10 cellular contexts compared by ENCODE assay signal in the genomic region with DNA sequence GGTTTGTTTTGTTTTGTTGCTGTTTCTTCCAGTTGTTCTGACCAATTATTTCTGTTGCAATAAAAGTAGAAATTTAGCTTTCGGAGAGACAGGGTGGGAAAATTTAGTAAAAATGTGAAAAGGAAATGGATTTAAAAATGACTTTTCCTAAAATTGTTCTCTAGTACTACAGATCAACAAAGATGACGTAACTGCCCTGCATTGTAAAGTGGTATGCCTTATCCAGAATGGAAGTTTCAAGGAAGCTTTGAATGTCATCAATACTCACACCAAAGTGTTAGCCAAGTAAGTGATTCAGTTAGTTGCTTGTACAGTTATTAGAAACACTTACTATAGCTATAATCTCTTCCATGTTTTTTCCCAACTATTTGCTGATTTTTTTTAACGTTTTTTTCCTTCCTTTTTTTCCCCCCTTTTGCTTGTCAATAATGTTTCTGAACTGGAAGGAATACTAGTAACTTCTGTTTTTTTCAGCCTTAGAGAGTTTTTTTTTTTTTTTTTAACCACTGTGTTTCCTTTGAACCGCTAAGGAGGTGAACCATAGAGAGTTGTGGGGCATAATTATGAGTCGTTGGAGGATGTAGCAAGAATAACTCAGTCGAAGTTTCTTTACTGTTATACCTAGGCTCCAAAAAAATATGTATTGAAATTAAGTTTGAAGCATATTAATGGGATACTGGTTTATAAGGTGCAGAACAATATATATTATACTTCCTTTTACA. TPM values are rescaled to one million over a fixed set of nuclear protein-coding genes. Genes with fewer than 3 reads are reported as not detected.
A peak's percentile ranks its signal among the peaks of the same experiment; 100 is the strongest.
DNase-seq lines count a peak whose midpoint lies in the region; ATAC-seq and TF ChIP-seq lines count a peak whose summit lies in the region.
"Had no signal": no experiment of that assay in that cellular context is flagged by ENCODE, and none has a peak within 500 bp of the region (broad histone marks: within the 10 kb centered on the region; RNA-seq: fewer than 3 reads in every experiment).

No MANE protein-coding gene starts in this region.

- peak overlapping the region in 7 of 8 donors; percentile 4 to 92 (median 57) for H3K27ac Mint-ChIP-seq in CD8-positive, alpha-beta memory T cell
- H3K27ac Mint-ChIP-seq in activated CD8-positive, alpha-beta T cell treated with anti-CD3 and anti-CD28 coated beads, Interleukin-2, amount 10 ng/mL, durations not matched to agents 7 days and 5 days, result peak overlapping the region; percentile 78

- no peaks in the 10 kb centered on the region for H3K9me3 Mint-ChIP-seq in CD8-positive, alpha-beta memory T cell
- no peaks in the 10 kb centered on the region for H3K9me3 Mint-ChIP-seq in activated CD8-positive, alpha-beta T cell treated with anti-CD3 and anti-CD28 coated beads, Interleukin-2, amount 10 ng/mL, durations not matched to agents 7 days and 5 days (ENCODE audit: insufficient read depth)

- peaks cover 0 to 57% (median 6%) of the 10 kb centered on the region in 3 donors for H3K36me3 Mint-ChIP-seq in CD8-positive, alpha-beta memory T cell
- peaks cover 49% of the 10 kb centered on the region for H3K36me3 Mint-ChIP-seq in activated CD8-positive, alpha-beta T cell treated with anti-CD3 and anti-CD28 coated beads, Interleukin-2, amount 10 ng/mL, durations not matched to agents 7 days and 5 days (ENCODE audit: low read depth)

- no peak overlapping the region for H3K4ac ChIP-seq in IMR-90 (ENCODE audit: low read depth, low read length)

- H3K27me3 Mint-ChIP-seq in CD8-positive, alpha-beta memory T cell, result no peaks in the 10 kb centered on the region
- H3K27me3 Mint-ChIP-seq in activated CD8-positive, alpha-beta T cell treated with anti-CD3 and anti-CD28 coated beads, Interleukin-2, amount 10 ng/mL, durations not matched to agents 7 days and 5 days (ENCODE audit: low read depth), result no peaks in the 10 kb centered on the region

- H4K91ac ChIP-seq in IMR-90 (ENCODE audit: insufficient read depth, low read depth, low read length), result no peak overlapping the region

- H3K4me1 ChIP-seq in CD8-positive, alpha-beta memory T cell (ENCODE audit: insufficient read depth, low read length), result peaks cover 39% of the 10 kb centered on the region
- peaks cover 6% of the 10 kb centered on the region for H3K4me1 ChIP-seq in IMR-90 (ENCODE audit: control insufficient read depth, insufficient read depth, low read length)

- no TSS peak for BruUV-seq in IMR-90 (replicated peaks; lab: Mats Ljungman, UMichigan)

- no peak overlapping the region for H2AK5ac ChIP-seq in IMR-90 (ENCODE audit: low read depth, low read length)

- H3K79me1 ChIP-seq in IMR-90 (ENCODE audit: low read depth in 1 of 2, low read length in 2 of 2), result peaks cover 30 to 43% of the 10 kb centered on the region in 2 experiments

- H3K23ac ChIP-seq in IMR-90 (ENCODE audit: low read depth, low read length), result no peak overlapping the region

- no peak for TF ChIP-seq RAD21 in IMR-90 (IDR thresholded peaks at IDR 0.05; ENCODE audit: low read length)

- H2AK9ac ChIP-seq in IMR-90 (replicated peaks; ENCODE audit: low read depth, low read length, poor library complexity), result no peak overlapping the region

- no peaks in the 10 kb centered on the region for H3K27me3 ChIP-seq in CD8-positive, alpha-beta memory T cell (ENCODE audit: insufficient read depth, low read length, poor library complexity, severe bottlenecking)
- H3K27me3 ChIP-seq in IMR-90 (ENCODE audit: control insufficient read depth, insufficient read depth, low read length) (no peaks in the 10 kb centered on the region), brain microvascular endothelial cell (replicated peaks) (no peaks in the 10 kb centered on the region)
- H3K27me3 ChIP-seq: suprapubic skin had no signal

- dilution Hi-C loops in IMR-90 (cut with HindIII; ENCODE audit: low sequenced_read_pairs, unreplicated experiment), result no loop called here

- peaks cover 9% of the 10 kb centered on the region; the same call in 1 of the 2 replicates for H4K20me1 ChIP-seq in IMR-90 (ENCODE audit: insufficient read depth, low read length)

- POLR2A ChIA-PET in CD8-positive, alpha-beta memory T cell (lab: Charles Lee), result interaction anchor here (1.7 to 5.1 kb wide), 2 partner anchors 34 to 521 kb away, joined by 7 to 46 read pairs; a partner anchor contains a TSS
- POLR2A ChIA-PET in IMR-90 (lab: Charles Lee; ENCODE audit: unreplicated experiment), result interaction anchor here (0.6 kb wide), 1 partner anchor 21 kb away, joined by 3 read pairs; no protein-coding TSS in a partner anchor
- POLR2A ChIA-PET in activated CD8-positive, alpha-beta T cell treated with anti-CD3 and anti-CD28 coated beads, Interleukin-2, amount 10 ng/mL, durations not matched to agents 7 days and 5 days (lab: Charles Lee), result interaction anchor here (1.8 to 3.0 kb wide), 4 partner anchors 11 to 508 kb away, joined by 5 to 33 read pairs (median 9); a partner anchor contains a TSS

- peaks cover 6% of the 10 kb centered on the region; the same call in 1 of the 2 replicates for H3K9me1 ChIP-seq in IMR-90 (ENCODE audit: insufficient read depth, low read length)

- H3K9me3 ChIP-seq in CD8-positive, alpha-beta memory T cell (ENCODE audit: low read length), result no peaks in the 10 kb centered on the region
- H3K9me3 ChIP-seq in IMR-90 (ENCODE audit: control insufficient read depth, insufficient read depth, low read length), result no peaks in the 10 kb centered on the region
- H3K9me3 ChIP-seq: suprapubic skin had no signal

- no peak overlapping the region for H2BK5ac ChIP-seq in IMR-90 (ENCODE audit: low read depth, low read length, poor library complexity, severe bottlenecking)

- H4K8ac ChIP-seq in IMR-90 (ENCODE audit: low read depth in 2 of 2, low read length in 2 of 2), result no peak overlapping the region

- no peak overlapping the region for H3K9ac ChIP-seq in IMR-90 (ENCODE audit: low read depth, low read length)

- TF ChIP-seq CTCF in IMR-90 (conservative IDR thresholded peaks at IDR 0.05; ENCODE audit: low read depth, low read length) (no peak), foreskin fibroblast (IDR thresholded peaks at IDR 0.05; ENCODE audit: low read depth, low read length) (no peak), brain microvascular endothelial cell (IDR thresholded peaks at IDR 0.05; ENCODE audit: low read depth, low read length, missing control alignments) (no peak)

- WGBS in IMR-90 (ENCODE audit: extremely low coverage in 2 of 2, insufficient read length in 1 of 2), 2 experiments, result 100% methylated on average over 1 of the region's 6 CpGs; no CpG with 5 or more reads in 1 of the 2 experiments

- ATAC-seq in IMR-90 (ENCODE audit: low read depth), result no peak
- no peak for ATAC-seq in activated CD8-positive, alpha-beta T cell treated with anti-CD3 and anti-CD28 coated beads, Interleukin-2, amount 10 ng/mL, durations not matched to agents 7 days and 5 days
- ATAC-seq: left cardiac atrium had no signal

- no peak overlapping the region for H2BK15ac ChIP-seq in IMR-90 (ENCODE audit: low read depth, low read length)

- intact Hi-C loops in IMR-90 (cut with micrococcal nuclease), result no loop called here

- H3K56ac ChIP-seq in IMR-90 (ENCODE audit: extremely low read depth, insufficient read depth, low read length), result no peak overlapping the region

- H2AFZ ChIP-seq in IMR-90 (replicated peaks; ENCODE audit: low read length, poor library complexity), result no peak overlapping the region

- H3K14ac ChIP-seq in IMR-90 (replicated peaks; ENCODE audit: low read depth, low read length), result no peak overlapping the region

- no peak for TF ChIP-seq POLR2A in IMR-90 (IDR thresholded peaks at IDR 0.05; ENCODE audit: low read depth, low read length)

- no peak overlapping the region for H2BK120ac ChIP-seq in IMR-90 (ENCODE audit: low read depth, low read length)

- no peak overlapping the region for H3K18ac ChIP-seq in IMR-90 (ENCODE audit: low read depth, low read length)

- DNase-seq in CD8-positive, alpha-beta memory T cell, result no peak
- DNase-seq in IMR-90 (no peak), kidney tubule cell (ENCODE audit: low spot score) (peak; percentile 20), NCI-H524 treated with DMSO at 0.1 percent for 48 hours (lab: John Stamatoyannopoulos, UW) (no peak), pons (ENCODE audit: low spot score) (no peak), foreskin fibroblast (no peak), brain microvascular endothelial cell (no peak)
- DNase-seq in activated CD8-positive, alpha-beta T cell treated with anti-CD3 and anti-CD28 coated beads, Interleukin-2, amount 10 ng/mL, durations not matched to agents 7 days and 5 days, result no peak
- DNase-seq: left cardiac atrium had no signal

- in situ Hi-C loops in IMR-90 (cut with MboI; ENCODE audit: low sequenced_read_pairs) (no loop called here), brain microvascular endothelial cell (cut with HindIII; ENCODE audit: low pct_ligation_motif_present, low sequenced_read_pairs) (no loop called here)

- H2BK20ac ChIP-seq in IMR-90 (ENCODE audit: low read depth, low read length), result no peak overlapping the region

- peaks cover 46 to 59% (median 57%) of the 10 kb centered on the region in 3 donors for H3K4me1 Mint-ChIP-seq in CD8-positive, alpha-beta memory T cell
- H3K4me1 Mint-ChIP-seq in activated CD8-positive, alpha-beta T cell treated with anti-CD3 and anti-CD28 coated beads, Interleukin-2, amount 10 ng/mL, durations not matched to agents 7 days and 5 days (ENCODE audit: low read depth), result peaks cover 37% of the 10 kb centered on the region

- no peak overlapping the region for H3K4me2 ChIP-seq in IMR-90 (ENCODE audit: low read depth, low read length)

- H3K36me3 ChIP-seq in CD8-positive, alpha-beta memory T cell (ENCODE audit: insufficient read depth, low read length), result peaks cover 26% of the 10 kb centered on the region
- peaks cover 15% of the 10 kb centered on the region for H3K36me3 ChIP-seq in IMR-90 (ENCODE audit: control insufficient read depth, insufficient read depth, low read length)
- H3K36me3 ChIP-seq in brain microvascular endothelial cell (replicated peaks), result peaks cover 31% of the 10 kb centered on the region

- no peak overlapping the region for H4K5ac ChIP-seq in IMR-90 (ENCODE audit: low read depth, low read length)

- no peak overlapping the region for H3K27ac ChIP-seq in CD8-positive, alpha-beta memory T cell (ENCODE audit: low read depth, low read length)
- H3K27ac ChIP-seq in IMR-90 (ENCODE audit: insufficient read depth, low read length), result no peak overlapping the region
- no peak overlapping the region for H3K27ac ChIP-seq in brain microvascular endothelial cell
- H3K27ac ChIP-seq: suprapubic skin had no signal

- no peak overlapping the region for H3K4me3 ChIP-seq in CD8-positive, alpha-beta memory T cell (ENCODE audit: low read length)
- H3K4me3 ChIP-seq in IMR-90 (ENCODE audit: insufficient read depth, low read depth, low read length) (no peak overlapping the region), foreskin fibroblast (ENCODE audit: low read depth in 1 of 2, low read length in 2 of 2) (no peak overlapping the region), brain microvascular endothelial cell (ENCODE audit: low read depth, low read length) (no peak overlapping the region)

- CTCF ChIA-PET in CD8-positive, alpha-beta memory T cell (lab: Charles Lee), result interaction anchor here (0.9 to 2.4 kb wide), 4 partner anchors 9 to 330 kb away, joined by 3 to 11 read pairs (median 4); a partner anchor contains a TSS
- CTCF ChIA-PET in IMR-90 (lab: Yijun Ruan, JAX), result interaction anchor here (0.6 to 1.4 kb wide), 4 partner anchors 10 to 241 kb away, joined by 3 to 5 read pairs (median 4); no protein-coding TSS in a partner anchor
- CTCF ChIA-PET in activated CD8-positive, alpha-beta T cell treated with anti-CD3 and anti-CD28 coated beads, Interleukin-2, amount 10 ng/mL, durations not matched to agents 7 days and 5 days (lab: Charles Lee), result interaction anchor here (0.8 to 2.0 kb wide), 5 partner anchors 11 to 368 kb away, joined by 3 to 7 read pairs (median 4); a partner anchor contains a TSS

- peak overlapping the region; percentile 9 to 100 (median 60) for H3K4me3 Mint-ChIP-seq in CD8-positive, alpha-beta memory T cell
- H3K4me3 Mint-ChIP-seq in activated CD8-positive, alpha-beta T cell treated with anti-CD3 and anti-CD28 coated beads, Interleukin-2, amount 10 ng/mL, durations not matched to agents 7 days and 5 days, result peak overlapping the region; percentile 100

RNA-seq across cellular contexts. Expression of a gene that starts 2.2 kb away (rescaled TPM):
- total RNA-seq in CD8-positive, alpha-beta memory T cell, result 100 to 1,000 TPM; 190 to 197 TPM
- 175 TPM for polyA plus RNA-seq in CD8-positive, alpha-beta memory T cell
- 123 and 197 TPM in 2 replicates for total RNA-seq in IMR-90 (2012; rRNA removed)
- polyA plus RNA-seq in IMR-90 (2012; rRNA removed), result 72.7 and 73.8 TPM in 2 replicates
- polyA plus RNA-seq in IMR-90 (2012; cell fraction: cytosol; rRNA removed), result 16.4 and 27.1 TPM in 2 replicates
- 18.5 and 94.6 TPM in 2 replicates for polyA plus RNA-seq in IMR-90 (2012; cell fraction: nucleus; rRNA removed; ENCODE audit: low replicate concordance)
- 100 to 1,000 TPM; 131 to 132 TPM for total RNA-seq in activated CD8-positive, alpha-beta T cell treated with anti-CD3 and anti-CD28 coated beads, Interleukin-2, amount 10 ng/mL, durations not matched to agents 7 days and 5 days

RNA-seq across cellular contexts. Expression of a gene that starts 33.6 kb away (rescaled TPM):
- total RNA-seq in CD8-positive, alpha-beta memory T cell, result 100 to 1,000 TPM; 325 to 337 TPM
- polyA plus RNA-seq in CD8-positive, alpha-beta memory T cell, result 31.3 TPM
- total RNA-seq in IMR-90 (2012; rRNA removed), result 47.9 and 76.9 TPM in 2 replicates
- 86.6 and 109 TPM in 2 replicates for polyA plus RNA-seq in IMR-90 (2012; rRNA removed)
- polyA plus RNA-seq in IMR-90 (2012; cell fraction: cytosol; rRNA removed), result 26.9 and 56.3 TPM in 2 replicates
- 16.8 and 74.7 TPM in 2 replicates for polyA plus RNA-seq in IMR-90 (2012; cell fraction: nucleus; rRNA removed; ENCODE audit: low replicate concordance)
- 100 to 1,000 TPM; 180 to 188 TPM for total RNA-seq in activated CD8-positive, alpha-beta T cell treated with anti-CD3 and anti-CD28 coated beads, Interleukin-2, amount 10 ng/mL, durations not matched to agents 7 days and 5 days

RNA-seq across cellular contexts. Expression of a gene that starts 34.2 kb away (rescaled TPM):
- total RNA-seq in CD8-positive, alpha-beta memory T cell, result 10 to 100 TPM; 58.5 to 63.1 TPM
- 14.0 TPM for polyA plus RNA-seq in CD8-positive, alpha-beta memory T cell
- total RNA-seq in IMR-90 (2012; rRNA removed), result 21.1 and 32.2 TPM in 2 replicates
- polyA plus RNA-seq in IMR-90 (2012; rRNA removed), result 5.9 and 7.0 TPM in 2 replicates
- 1.4 and 1.5 TPM in 2 replicates for polyA plus RNA-seq in IMR-90 (2012; cell fraction: cytosol; rRNA removed)
- polyA plus RNA-seq in IMR-90 (2012; cell fraction: nucleus; rRNA removed; ENCODE audit: low replicate concordance), result 1.4 and 6.4 TPM in 2 replicates
- total RNA-seq in activated CD8-positive, alpha-beta T cell treated with anti-CD3 and anti-CD28 coated beads, Interleukin-2, amount 10 ng/mL, durations not matched to agents 7 days and 5 days, result 10 to 100 TPM; 29.0 to 32.5 TPM

RNA-seq across cellular contexts. Expression of a gene that starts 35.9 kb away (rescaled TPM):
- total RNA-seq in CD8-positive, alpha-beta memory T cell, result under 1 TPM; 0.35 to 0.38 TPM
- not detected for polyA plus RNA-seq in CD8-positive, alpha-beta memory T cell
- total RNA-seq in IMR-90 (2012; rRNA removed), result 0.18 and 0.28 TPM in 2 replicates
- polyA plus RNA-seq in IMR-90 (2012; rRNA removed), result 0.49 and 0.51 TPM in 2 replicates
- 0.30 and 0.77 TPM in 2 replicates for polyA plus RNA-seq in IMR-90 (2012; cell fraction: cytosol; rRNA removed)
- polyA plus RNA-seq in IMR-90 (2012; cell fraction: nucleus; rRNA removed; ENCODE audit: low replicate concordance), result 0.03 and 0.44 TPM in 2 replicates
- under 1 TPM; 0.16 to 0.18 TPM for total RNA-seq in activated CD8-positive, alpha-beta T cell treated with anti-CD3 and anti-CD28 coated beads, Interleukin-2, amount 10 ng/mL, durations not matched to agents 7 days and 5 days
- total RNA-seq: left cardiac atrium had no signal
